20 cellular contexts compared by ENCODE assay signal in the genomic region with DNA sequence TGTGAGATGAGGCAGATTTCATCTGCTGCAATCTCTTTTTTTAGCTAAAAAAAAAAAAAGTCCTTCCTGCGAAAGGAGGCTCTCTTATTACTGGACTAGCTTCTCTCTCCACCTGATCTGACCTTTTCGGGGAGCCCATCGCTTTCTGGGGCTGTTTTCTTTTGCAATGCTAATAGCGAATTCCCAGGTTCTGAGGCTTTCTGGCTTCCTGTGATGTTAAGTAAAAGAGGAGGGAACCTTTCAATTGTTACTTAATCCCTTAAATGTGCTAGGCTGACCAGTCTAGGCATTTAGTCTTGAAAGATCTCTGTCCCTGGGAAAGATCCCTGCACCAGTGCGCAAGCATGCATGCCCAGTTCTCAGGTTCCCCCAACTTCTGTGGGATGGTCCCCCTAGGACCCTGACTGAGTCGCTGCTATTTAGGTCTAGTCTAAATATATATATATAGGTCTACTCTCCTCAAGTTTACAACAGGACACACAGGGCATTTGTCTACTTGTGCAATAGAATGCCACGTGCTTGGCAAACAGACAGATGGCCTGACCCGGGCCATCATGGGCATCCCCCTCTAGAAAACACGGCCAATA.
DNase-seq lines count a peak whose midpoint lies in the region; ATAC-seq and TF ChIP-seq lines count a peak whose summit lies in the region.
"Had no signal": no experiment of that assay in that cellular context is flagged by ENCODE, and none has a peak within 500 bp of the region (broad histone marks: within the 10 kb centered on the region; RNA-seq: fewer than 3 reads in every experiment).

No MANE protein-coding gene starts in this region.

- H3K27me3 ChIP-seq in H7 (ENCODE audit: control insufficient read depth, insufficient read depth, low read length) (no peaks in the 10 kb centered on the region), NT2/D1 (ENCODE audit: insufficient read depth, insufficient read length) (no peaks in the 10 kb centered on the region), mesendoderm (ENCODE audit: insufficient read depth, low read length, poor library complexity) (no peaks in the 10 kb centered on the region)
- H3K27me3 ChIP-seq: BLaER1 had no signal

- no peak overlapping the region for H2BK15ac ChIP-seq in mesendoderm (replicated peaks; ENCODE audit: low read depth)

- no peak overlapping the region for H3K18ac ChIP-seq in mesendoderm (ENCODE audit: low read length)

- no peaks in the 10 kb centered on the region for H3K36me3 ChIP-seq in H7 (replicated peaks; ENCODE audit: control insufficient read depth, insufficient read depth, low read length)
- no peaks in the 10 kb centered on the region for H3K36me3 ChIP-seq in NT2/D1 (ENCODE audit: insufficient read depth, insufficient read length, low read length)
- H3K36me3 ChIP-seq in mesendoderm (ENCODE audit: control insufficient read depth, insufficient read depth, low read length): no peaks in the 10 kb centered on the region
- H3K36me3 ChIP-seq in mucosa of descending colon (ENCODE audit: low read depth): no peaks in the 10 kb centered on the region
- H3K36me3 ChIP-seq: BLaER1 had no signal

- no peaks in the 10 kb centered on the region for H3K79me2 ChIP-seq in mesendoderm (ENCODE audit: control insufficient read depth, insufficient read depth, low read length)

- H3K9me3 ChIP-seq in NT2/D1 (ENCODE audit: insufficient read depth, low read length) (no peaks in the 10 kb centered on the region), mucosa of descending colon (no peaks in the 10 kb centered on the region)
- H3K9me3 ChIP-seq: BLaER1 had no signal

- H4K8ac ChIP-seq in mesendoderm (ENCODE audit: low read depth, low read length): no peak overlapping the region

- H2AK5ac ChIP-seq in mesendoderm (ENCODE audit: low read length): no peak overlapping the region

- no peak for TF ChIP-seq CTCF in mucosa of descending colon (IDR thresholded peaks at IDR 0.05)
- TF ChIP-seq CTCF in omental fat pad (IDR thresholded peaks at IDR 0.05): no peak

- no peak overlapping the region for H3K4me2 ChIP-seq in mesendoderm (ENCODE audit: low read length)
- H3K4me2 ChIP-seq: BLaER1, PC-9 had no signal

- H3K27ac ChIP-seq in mesendoderm (ENCODE audit: low read depth, low read length): no peak overlapping the region
- H3K27ac ChIP-seq: BLaER1, PC-9, RWPE1 had no signal

- ATAC-seq in GM18909 (IDR thresholded peaks at IDR 0.05; ENCODE audit: poor library complexity, unreplicated experiment): no peak
- no peak for ATAC-seq in mucosa of descending colon
- ATAC-seq in omental fat pad (ENCODE audit: low FRiP score): no peak
- ATAC-seq: SK-N-SH treated with all-trans-retinoic acid at 6 μM for 48 hours had no signal

- H3K4me1 ChIP-seq in NT2/D1 (ENCODE audit: insufficient read depth, insufficient read length) (peaks cover 3% of the 10 kb centered on the region), mesendoderm (ENCODE audit: control insufficient read depth, low read depth, low read length) (peaks cover 3% of the 10 kb centered on the region), mucosa of descending colon (ENCODE audit: low read depth) (no peaks in the 10 kb centered on the region)
- H3K4me1 ChIP-seq: BLaER1 had no signal

- H2BK5ac ChIP-seq in mesendoderm (ENCODE audit: low read length): no peak overlapping the region

- H3K23ac ChIP-seq in mesendoderm (ENCODE audit: low read length): no peak overlapping the region

- no CpG with 5 or more reads among the region's 9 CpGs for WGBS in mesendoderm (ENCODE audit: extremely low coverage, insufficient coverage, low lambda C conversion rate)

- DNase-seq in H7 (peak; percentile 64), NT2/D1 (ENCODE audit: low read depth, low spot score) (peak; percentile 70), iPS DF 4.7 (ENCODE audit: extremely low read depth, low spot score) (peak; percentile 56), mesendoderm (peak; percentile 42), NCI-H526 treated with DMSO at 0.1 percent for 48 hours (lab: John Stamatoyannopoulos, UW) (no peak), mucosa of descending colon (no peak), omental fat pad (ENCODE audit: low spot score) (no peak)
- DNase-seq: CD4-positive, alpha-beta memory T cell; DMS53; EL; HCEC 1CT; NCI-H1105 treated with DMSO at 0.1 percent for 48 hours; NCI-H1694; NCI-H774; PC-9; SIG-M5 had no signal

- no peak overlapping the region for H3K4ac ChIP-seq in mesendoderm (ENCODE audit: low read depth, low read length)

- H3K4me3 ChIP-seq in H7 (ENCODE audit: insufficient read depth, low read depth, low read length) (no peak overlapping the region), NT2/D1 (ENCODE audit: insufficient read length, low read depth) (no peak overlapping the region), mesendoderm (ENCODE audit: low read length) (no peak overlapping the region), mucosa of descending colon (no peak overlapping the region)
- H3K4me3 ChIP-seq: BLaER1, PC-9 had no signal

- H4K5ac ChIP-seq in mesendoderm (ENCODE audit: low read length): no peak overlapping the region

- no peak overlapping the region for H3K56ac ChIP-seq in mesendoderm (ENCODE audit: low read length)

- H3K9ac ChIP-seq in NT2/D1 (ENCODE audit: insufficient read length, low read depth): no peak overlapping the region
- H3K9ac ChIP-seq in mesendoderm (ENCODE audit: low read length): no peak overlapping the region
- H3K9ac ChIP-seq: BLaER1 had no signal

- H2BK120ac ChIP-seq in mesendoderm (ENCODE audit: low read depth, low read length): no peak overlapping the region

- no peaks in the 10 kb centered on the region for H3K79me1 ChIP-seq in mesendoderm (ENCODE audit: low read length)

- intact Hi-C loops in mucosa of descending colon (cut with DNase I, micrococcal nuclease): no loop called here

Comparison
In these comparisons a context has a peak if more than half of its experiments do, and no peak if none do; other contexts are left out.
1. DNase-seq: peak in H7 (single experiment), NT2/D1 (single experiment), iPS DF 4.7 (single experiment) and mesendoderm (single experiment); none in NCI-H526 treated with DMSO at 0.1 percent for 48 hours (single experiment), mucosa of descending colon (0 of 3) and omental fat pad (single experiment).